In genomic region chr13:28497143-28497876, GRCh38 we compare ENCODE assay signal across 27 cellular contexts. TPM values are rescaled to one million over a fixed set of nuclear protein-coding genes. Genes with fewer than 3 reads are reported as not detected.
"Had no signal": no experiment of that assay in that cellular context is flagged by ENCODE, and none has a peak within 500 bp of the region (broad histone marks: within the 10 kb centered on the region; RNA-seq: fewer than 3 reads in every experiment).

No MANE protein-coding gene starts in this region.

- H3K4me3 ChIP-seq: breast epithelium, colonic mucosa, esophagus squamous epithelium, mucosa of descending colon, stomach, suprapubic skin, tibial nerve had no signal

- H3K27ac ChIP-seq: breast epithelium, colonic mucosa, dorsolateral prefrontal cortex, esophagus squamous epithelium, stomach, suprapubic skin, tibial nerve had no signal

- H3K36me3 ChIP-seq: breast epithelium, colonic mucosa, esophagus squamous epithelium, heart left ventricle, stomach, suprapubic skin, tibial nerve had no signal

- ATAC-seq: activated T-cell treated with anti-CD3 and anti-CD28 coated beads, Interleukin-2, amount 50 U/mL, for 72 hours; effector memory CD8-positive, alpha-beta T cell; heart left ventricle; left cardiac atrium; mucosa of descending colon; sciatic nerve; stimulated activated memory B cell treated with anti-CD40 and anti-IgM and Interleukin-4, amounts not matched to agents 10 μg/mL and 1 μg/mL and 100 μg/mL, for 72 hours had no signal

- DNase-seq: activated B cell treated with CpG ODN at 0.5 μM for 24 hours; activated CD4-positive, alpha-beta memory T cell treated with anti-CD3 and anti-CD28 coated beads for 36 hours; activated CD4-positive, alpha-beta T cell treated with anti-CD3 and anti-CD28 coated beads for 4 hours; activated effector memory CD4-positive, alpha-beta T cell treated with Interleukin-2 at 50 U/mL for 16 hours; activated naive CD4-positive, alpha-beta T cell treated with anti-CD3 and anti-CD28 coated beads for 36 hours; activated naive CD8-positive, alpha-beta T cell treated with anti-CD3 and anti-CD28 coated beads, Interleukin-2, amount 10 ng/mL, durations not matched to agents 7 days and 5 days; activated T-cell treated with anti-CD3 and anti-CD28 coated beads, Interleukin-2, amount 50 U/mL, for 72 hours; amniotic stem cell; colonic mucosa; dorsolateral prefrontal cortex; effector memory CD8-positive, alpha-beta T cell; esophagus squamous epithelium; heart left ventricle; islet precursor cell; left cardiac atrium; mesenchymal stem cell; mucosa of descending colon; nucleus accumbens; small intestine; stimulated activated CD4-positive, alpha-beta T cell treated with anti-CD3 and anti-CD28 coated beads, Interleukin-15, amount 100 ng/mL, for 24 hours; stomach had no signal

- H3K9me3 ChIP-seq: breast epithelium, colonic mucosa, esophagus squamous epithelium, heart left ventricle, mucosa of descending colon, stomach, suprapubic skin, tibial nerve had no signal

RNA-seq across cellular contexts. Expression of gene FLT1, which starts 2.4 kb away (rescaled TPM):
- polyA plus RNA-seq: neural cell had no signal
